In the genomic region with DNA sequence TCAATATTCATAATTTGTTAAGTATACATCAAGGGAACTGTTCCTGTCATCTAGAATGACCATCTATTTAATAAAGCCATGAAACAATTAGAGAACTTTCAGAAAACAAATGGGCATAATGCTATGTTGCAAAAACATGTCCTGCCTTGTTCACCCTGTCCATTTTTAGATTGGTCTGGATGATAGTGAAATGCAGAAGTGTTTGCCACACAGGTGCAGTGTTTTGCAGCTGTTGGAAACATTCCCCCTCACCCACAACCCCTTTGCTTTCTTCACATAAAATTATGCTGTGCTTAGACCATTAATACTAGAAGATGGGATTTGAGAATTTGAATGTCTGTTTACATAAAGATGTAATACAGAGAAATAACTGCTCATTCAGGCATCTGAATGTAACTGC, we compare ENCODE assay signal across 14 cellular contexts. TPM values are rescaled to one million over a fixed set of nuclear protein-coding genes. Genes with fewer than 3 reads are reported as not detected.
DNase-seq lines count a peak whose midpoint lies in the region; ATAC-seq, FAIRE-seq and TF ChIP-seq lines count a peak whose summit lies in the region.
"Had no signal": no experiment of that assay in that cellular context is flagged by ENCODE, and none has a peak within 500 bp of the region (broad histone marks: within the 10 kb centered on the region; RNA-seq: fewer than 3 reads in every experiment).

No MANE protein-coding gene starts in this region.

- no peak for TF ChIP-seq CTCF in D721Med (IDR thresholded peaks at IDR 0.05; ENCODE audit: insufficient read depth, missing control alignments)

- peaks cover 65% of the 10 kb centered on the region for H3K4me1 Mint-ChIP-seq in activated CD4-positive, alpha-beta memory T cell treated with anti-CD3 and anti-CD28 coated beads for 36 hours (ENCODE audit: low read depth)

- peaks cover 8% of the 10 kb centered on the region for H3K36me3 Mint-ChIP-seq in activated CD4-positive, alpha-beta memory T cell treated with anti-CD3 and anti-CD28 coated beads for 36 hours

- FAIRE-seq in D721Med (lab: Jason Lieb, UNC), result no peak

- CTCF ChIA-PET in activated CD4-positive, alpha-beta memory T cell treated with anti-CD3 and anti-CD28 coated beads for 36 hours (lab: Charles Lee), result no interaction called here

- H3K36me3 ChIP-seq in H7 (replicated peaks; ENCODE audit: control insufficient read depth, insufficient read depth, low read length), result no peaks in the 10 kb centered on the region
- H3K36me3 ChIP-seq: spleen had no signal

- H3K27ac Mint-ChIP-seq in activated CD4-positive, alpha-beta memory T cell treated with anti-CD3 and anti-CD28 coated beads for 36 hours, result no peak overlapping the region
- H3K27ac Mint-ChIP-seq: activated T-helper 17 cell treated with anti-CD3 and anti-CD28 coated beads, Interleukin-2, amount 50 U/mL, for 72 hours; effector memory CD8-positive, alpha-beta T cell had no signal

- intact Hi-C loops in activated CD4-positive, alpha-beta memory T cell treated with anti-CD3 and anti-CD28 coated beads for 36 hours (cut with micrococcal nuclease), result no loop called here

- H3K27me3 ChIP-seq in H7 (ENCODE audit: control insufficient read depth, insufficient read depth, low read length), result no peaks in the 10 kb centered on the region
- H3K27me3 ChIP-seq: body of pancreas, spleen had no signal

- H3K4me3 Mint-ChIP-seq in activated CD4-positive, alpha-beta memory T cell treated with anti-CD3 and anti-CD28 coated beads for 36 hours, result no peak overlapping the region
- H3K4me3 Mint-ChIP-seq: activated T-helper 17 cell treated with anti-CD3 and anti-CD28 coated beads, Interleukin-2, amount 50 U/mL, for 72 hours; effector memory CD8-positive, alpha-beta T cell had no signal

- H3K9me3 Mint-ChIP-seq in activated CD4-positive, alpha-beta memory T cell treated with anti-CD3 and anti-CD28 coated beads for 36 hours, result no peaks in the 10 kb centered on the region
- H3K9me3 Mint-ChIP-seq: activated T-helper 17 cell treated with anti-CD3 and anti-CD28 coated beads, Interleukin-2, amount 50 U/mL, for 72 hours; effector memory CD8-positive, alpha-beta T cell had no signal

- ATAC-seq in GM18517 (IDR thresholded peaks at IDR 0.05; ENCODE audit: unreplicated experiment) (peak; percentile 54), GM21381 (IDR thresholded peaks at IDR 0.05; ENCODE audit: unreplicated experiment) (peak; percentile 53), HG03432 (IDR thresholded peaks at IDR 0.05; ENCODE audit: unreplicated experiment) (peak; percentile 40)
- ATAC-seq: activated T-helper 17 cell treated with anti-CD3 and anti-CD28 coated beads, Interleukin-2, amount 50 U/mL, for 72 hours; body of pancreas; effector memory CD8-positive, alpha-beta T cell had no signal

- POLR2A ChIA-PET in activated CD4-positive, alpha-beta memory T cell treated with anti-CD3 and anti-CD28 coated beads for 36 hours (lab: Charles Lee), result no interaction called here

- H3K4me3 ChIP-seq in H7 (ENCODE audit: insufficient read depth, low read depth, low read length), result no peak overlapping the region
- H3K4me3 ChIP-seq: body of pancreas, spleen had no signal

- H3K27me3 Mint-ChIP-seq in activated CD4-positive, alpha-beta memory T cell treated with anti-CD3 and anti-CD28 coated beads for 36 hours, result no peaks in the 10 kb centered on the region
- H3K27me3 Mint-ChIP-seq: activated T-helper 17 cell treated with anti-CD3 and anti-CD28 coated beads, Interleukin-2, amount 50 U/mL, for 72 hours; effector memory CD8-positive, alpha-beta T cell had no signal

- DNase-seq in germinal center (ENCODE audit: low spot score) (peak; percentile 6), D721Med (ENCODE audit: insufficient read length, low spot score) (no peak), H7 (no peak)
- DNase-seq in activated CD4-positive, alpha-beta memory T cell treated with anti-CD3 and anti-CD28 coated beads for 36 hours, result no peak
- DNase-seq: body of pancreas; effector memory CD8-positive, alpha-beta T cell; foreskin fibroblast; mesenchymal stem cell; spleen; T-helper 1 cell had no signal

RNA-seq across cellular contexts. Expression of a gene that starts 36.5 kb away (rescaled TPM):
- 10 to 100 TPM; 16.5 to 19.5 TPM for total RNA-seq in activated CD4-positive, alpha-beta memory T cell treated with anti-CD3 and anti-CD28 coated beads for 36 hours
- total RNA-seq in H7 (2014; rRNA removed; shearing (Covaris generic)), result 20.5 and 28.3 TPM in 2 replicates
